In genomic region chr6:75284285-75285155, GRCh38 we compare ENCODE assay signal across 1 cellular context.
TF ChIP-seq lines count a peak whose summit lies in the region.

Gene TMEM30A (minus strand): TSS chr6:75284792. CDS start chr6:75284638, 154 bp downstream.

TF ChIP-seq in HEK293, 187 proteins besides CTCF, POLR2A, EP300 and RAD21 (continued from another document and continues in another):
- TF ChIP-seq, protein P1, sequence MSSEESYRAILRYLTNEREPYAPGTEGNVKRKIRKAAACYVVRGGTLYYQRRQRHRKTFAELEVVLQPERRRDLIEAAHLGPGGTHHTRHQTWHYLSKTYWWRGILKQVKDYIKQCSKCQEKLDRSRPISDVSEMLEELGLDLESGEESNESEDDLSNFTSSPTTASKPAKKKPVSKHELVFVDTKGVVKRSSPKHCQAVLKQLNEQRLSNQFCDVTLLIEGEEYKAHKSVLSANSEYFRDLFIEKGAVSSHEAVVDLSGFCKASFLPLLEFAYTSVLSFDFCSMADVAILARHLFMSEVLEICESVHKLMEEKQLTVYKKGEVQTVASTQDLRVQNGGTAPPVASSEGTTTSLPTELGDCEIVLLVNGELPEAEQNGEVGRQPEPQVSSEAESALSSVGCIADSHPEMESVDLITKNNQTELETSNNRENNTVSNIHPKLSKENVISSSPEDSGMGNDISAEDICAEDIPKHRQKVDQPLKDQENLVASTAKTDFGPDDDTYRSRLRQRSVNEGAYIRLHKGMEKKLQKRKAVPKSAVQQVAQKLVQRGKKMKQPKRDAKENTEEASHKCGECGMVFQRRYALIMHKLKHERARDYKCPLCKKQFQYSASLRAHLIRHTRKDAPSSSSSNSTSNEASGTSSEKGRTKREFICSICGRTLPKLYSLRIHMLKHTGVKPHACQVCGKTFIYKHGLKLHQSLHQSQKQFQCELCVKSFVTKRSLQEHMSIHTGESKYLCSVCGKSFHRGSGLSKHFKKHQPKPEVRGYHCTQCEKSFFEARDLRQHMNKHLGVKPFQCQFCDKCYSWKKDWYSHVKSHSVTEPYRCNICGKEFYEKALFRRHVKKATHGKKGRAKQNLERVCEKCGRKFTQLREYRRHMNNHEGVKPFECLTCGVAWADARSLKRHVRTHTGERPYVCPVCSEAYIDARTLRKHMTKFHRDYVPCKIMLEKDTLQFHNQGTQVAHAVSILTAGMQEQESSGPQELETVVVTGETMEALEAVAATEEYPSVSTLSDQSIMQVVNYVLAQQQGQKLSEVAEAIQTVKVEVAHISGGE (tag by site-specific recombination; conservative IDR thresholded peaks at IDR 0.05; ENCODE audit: low read depth) = peak; percentile 99
- TF ChIP-seq ZNF416 (tag by site-specific recombination; IDR thresholded peaks at IDR 0.05) (no peak), REPIN1 (tag by site-specific recombination; IDR thresholded peaks at IDR 0.05; ENCODE audit: low read depth) (no peak), ZNF354C (tag by site-specific recombination; IDR thresholded peaks at IDR 0.05; ENCODE audit: borderline replicate concordance, low read depth) (no peak), ZNF112 (tag by site-specific recombination; IDR thresholded peaks at IDR 0.05) (no peak), ZBTB1 (tag by site-specific recombination; IDR thresholded peaks at IDR 0.05) (0 out of 2 replicates have a peak, but pooled peaks have one; percentile 75), ZNF146 (tag by site-specific recombination; IDR thresholded peaks at IDR 0.05) (no peak), ZNF26 (tag by site-specific recombination; IDR thresholded peaks at IDR 0.05) (no peak), ZNF518A (tag by site-specific recombination; conservative IDR thresholded peaks at IDR 0.05; ENCODE audit: low read depth) (peak; percentile 79; the same call in 1 of the 2 replicates), HOXA7 (CRISPR knock-in tag; IDR thresholded peaks at IDR 0.05; ENCODE audit: borderline replicate concordance) (no peak), MYNN (tag by site-specific recombination; IDR thresholded peaks at IDR 0.05; ENCODE audit: borderline replicate concordance) (no peak), GLIS1 (tag by site-specific recombination; IDR thresholded peaks at IDR 0.05) (peak; percentile 54), TRIM28 (IDR thresholded peaks at IDR 0.05; ENCODE audit: borderline replicate concordance, low read length) (peak; percentile 96), ZNF280D (tag by site-specific recombination; IDR thresholded peaks at IDR 0.05) (no peak), ZNF184 (tag by site-specific recombination; IDR thresholded peaks at IDR 0.05) (no peak), ZNF23 (tag by site-specific recombination; IDR thresholded peaks at IDR 0.05; ENCODE audit: borderline replicate concordance) (no peak), OSR2 (tag by site-specific recombination; IDR thresholded peaks at IDR 0.05) (no peak), ZNF843 (tag by site-specific recombination; IDR thresholded peaks at IDR 0.05) (0 out of 2 replicates have a peak, but pooled peaks have one; percentile 7), ZNF292 (tag by site-specific recombination; IDR thresholded peaks at IDR 0.05; ENCODE audit: borderline replicate concordance, low read depth) (no peak), EGR2 (tag by site-specific recombination; IDR thresholded peaks at IDR 0.05; ENCODE audit: low read depth) (peak; percentile 59), ZNF394 (tag by site-specific recombination; IDR thresholded peaks at IDR 0.05; ENCODE audit: borderline replicate concordance) (peak; percentile 74; the same call in 1 of the 2 replicates), ZNF274 (IDR thresholded peaks at IDR 0.05; ENCODE audit: low read length) (no peak), ZNF274 (tag by site-specific recombination; IDR thresholded peaks at IDR 0.05; ENCODE audit: borderline replicate concordance) (no peak), ZNF473 (tag by site-specific recombination; IDR thresholded peaks at IDR 0.05) (no peak), ZNF561 (tag by site-specific recombination; IDR thresholded peaks at IDR 0.05; ENCODE audit: borderline replicate concordance) (peak; percentile 60; the same call in 1 of the 2 replicates), ZNF785 (tag by site-specific recombination; IDR thresholded peaks at IDR 0.05) (no peak; the same call in 1 of the 2 replicates), HOXC10 (CRISPR knock-in tag; IDR thresholded peaks at IDR 0.05) (no peak), ZNF837 (tag by site-specific recombination; IDR thresholded peaks at IDR 0.05) (no peak), SCRT1 (tag by site-specific recombination; IDR thresholded peaks at IDR 0.05; ENCODE audit: borderline replicate concordance) (no peak), ZNF211 (tag by site-specific recombination; IDR thresholded peaks at IDR 0.05; ENCODE audit: low read depth) (no peak), ZSCAN30 (tag by site-specific recombination; IDR thresholded peaks at IDR 0.05) (peak; percentile 78), ZNF121 (tag by site-specific recombination; IDR thresholded peaks at IDR 0.05) (no peak), ZNF654 (tag by site-specific recombination; IDR thresholded peaks at IDR 0.05; ENCODE audit: low read depth) (no peak)
- TF ChIP-seq, protein P2, sequence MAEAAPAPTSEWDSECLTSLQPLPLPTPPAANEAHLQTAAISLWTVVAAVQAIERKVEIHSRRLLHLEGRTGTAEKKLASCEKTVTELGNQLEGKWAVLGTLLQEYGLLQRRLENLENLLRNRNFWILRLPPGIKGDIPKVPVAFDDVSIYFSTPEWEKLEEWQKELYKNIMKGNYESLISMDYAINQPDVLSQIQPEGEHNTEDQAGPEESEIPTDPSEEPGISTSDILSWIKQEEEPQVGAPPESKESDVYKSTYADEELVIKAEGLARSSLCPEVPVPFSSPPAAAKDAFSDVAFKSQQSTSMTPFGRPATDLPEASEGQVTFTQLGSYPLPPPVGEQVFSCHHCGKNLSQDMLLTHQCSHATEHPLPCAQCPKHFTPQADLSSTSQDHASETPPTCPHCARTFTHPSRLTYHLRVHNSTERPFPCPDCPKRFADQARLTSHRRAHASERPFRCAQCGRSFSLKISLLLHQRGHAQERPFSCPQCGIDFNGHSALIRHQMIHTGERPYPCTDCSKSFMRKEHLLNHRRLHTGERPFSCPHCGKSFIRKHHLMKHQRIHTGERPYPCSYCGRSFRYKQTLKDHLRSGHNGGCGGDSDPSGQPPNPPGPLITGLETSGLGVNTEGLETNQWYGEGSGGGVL (tag by site-specific recombination; IDR thresholded peaks at IDR 0.05) = peak; percentile 100
- TF ChIP-seq, protein P3, sequence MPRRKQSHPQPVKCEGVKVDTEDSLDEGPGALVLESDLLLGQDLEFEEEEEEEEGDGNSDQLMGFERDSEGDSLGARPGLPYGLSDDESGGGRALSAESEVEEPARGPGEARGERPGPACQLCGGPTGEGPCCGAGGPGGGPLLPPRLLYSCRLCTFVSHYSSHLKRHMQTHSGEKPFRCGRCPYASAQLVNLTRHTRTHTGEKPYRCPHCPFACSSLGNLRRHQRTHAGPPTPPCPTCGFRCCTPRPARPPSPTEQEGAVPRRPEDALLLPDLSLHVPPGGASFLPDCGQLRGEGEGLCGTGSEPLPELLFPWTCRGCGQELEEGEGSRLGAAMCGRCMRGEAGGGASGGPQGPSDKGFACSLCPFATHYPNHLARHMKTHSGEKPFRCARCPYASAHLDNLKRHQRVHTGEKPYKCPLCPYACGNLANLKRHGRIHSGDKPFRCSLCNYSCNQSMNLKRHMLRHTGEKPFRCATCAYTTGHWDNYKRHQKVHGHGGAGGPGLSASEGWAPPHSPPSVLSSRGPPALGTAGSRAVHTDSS (tag by site-specific recombination; IDR thresholded peaks at IDR 0.05) = peak; percentile 64
- TF ChIP-seq, protein P4, sequence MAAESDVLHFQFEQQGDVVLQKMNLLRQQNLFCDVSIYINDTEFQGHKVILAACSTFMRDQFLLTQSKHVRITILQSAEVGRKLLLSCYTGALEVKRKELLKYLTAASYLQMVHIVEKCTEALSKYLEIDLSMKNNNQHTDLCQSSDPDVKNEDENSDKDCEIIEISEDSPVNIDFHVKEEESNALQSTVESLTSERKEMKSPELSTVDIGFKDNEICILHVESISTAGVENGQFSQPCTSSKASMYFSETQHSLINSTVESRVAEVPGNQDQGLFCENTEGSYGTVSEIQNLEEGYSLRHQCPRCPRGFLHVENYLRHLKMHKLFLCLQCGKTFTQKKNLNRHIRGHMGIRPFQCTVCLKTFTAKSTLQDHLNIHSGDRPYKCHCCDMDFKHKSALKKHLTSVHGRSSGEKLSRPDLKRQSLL (tag by site-specific recombination; IDR thresholded peaks at IDR 0.05) = peak; percentile 63
- TF ChIP-seq, protein P5, sequence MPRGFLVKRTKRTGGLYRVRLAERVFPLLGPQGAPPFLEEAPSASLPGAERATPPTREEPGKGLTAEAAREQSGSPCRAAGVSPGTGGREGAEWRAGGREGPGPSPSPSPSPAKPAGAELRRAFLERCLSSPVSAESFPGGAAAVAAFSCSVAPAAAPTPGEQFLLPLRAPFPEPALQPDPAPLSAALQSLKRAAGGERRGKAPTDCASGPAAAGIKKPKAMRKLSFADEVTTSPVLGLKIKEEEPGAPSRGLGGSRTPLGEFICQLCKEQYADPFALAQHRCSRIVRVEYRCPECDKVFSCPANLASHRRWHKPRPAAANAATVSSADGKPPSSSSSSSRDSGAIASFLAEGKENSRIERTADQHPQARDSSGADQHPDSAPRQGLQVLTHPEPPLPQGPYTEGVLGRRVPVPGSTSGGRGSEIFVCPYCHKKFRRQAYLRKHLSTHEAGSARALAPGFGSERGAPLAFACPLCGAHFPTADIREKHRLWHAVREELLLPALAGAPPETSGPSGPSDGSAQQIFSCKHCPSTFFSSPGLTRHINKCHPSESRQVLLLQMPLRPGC (tag by site-specific recombination; IDR thresholded peaks at IDR 0.05) = no peak
- TF ChIP-seq, protein P6, sequence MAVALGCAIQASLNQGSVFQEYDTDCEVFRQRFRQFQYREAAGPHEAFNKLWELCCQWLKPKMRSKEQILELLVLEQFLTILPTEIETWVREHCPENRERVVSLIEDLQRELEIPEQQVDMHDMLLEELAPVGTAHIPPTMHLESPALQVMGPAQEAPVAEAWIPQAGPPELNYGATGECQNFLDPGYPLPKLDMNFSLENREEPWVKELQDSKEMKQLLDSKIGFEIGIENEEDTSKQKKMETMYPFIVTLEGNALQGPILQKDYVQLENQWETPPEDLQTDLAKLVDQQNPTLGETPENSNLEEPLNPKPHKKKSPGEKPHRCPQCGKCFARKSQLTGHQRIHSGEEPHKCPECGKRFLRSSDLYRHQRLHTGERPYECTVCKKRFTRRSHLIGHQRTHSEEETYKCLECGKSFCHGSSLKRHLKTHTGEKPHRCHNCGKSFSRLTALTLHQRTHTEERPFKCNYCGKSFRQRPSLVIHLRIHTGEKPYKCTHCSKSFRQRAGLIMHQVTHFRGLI (tag by site-specific recombination; IDR thresholded peaks at IDR 0.05) = peak; percentile 92
